In genomic region chr10:24556746-24557742, GRCh38 we compare ENCODE assay signal across 8 cellular contexts.
DNase-seq lines count a peak whose midpoint lies in the region; ATAC-seq, FAIRE-seq and TF ChIP-seq lines count a peak whose summit lies in the region.

No MANE protein-coding gene starts in this region.

- no peaks in the 10 kb centered on the region for H3K36me3 ChIP-seq in Panc1 (ENCODE audit: control insufficient read depth, insufficient read depth, low read length)
- H3K36me3 ChIP-seq in H1 (ENCODE audit: control insufficient read depth in 2 of 4, insufficient read depth in 4 of 4, low read length in 3 of 4), result no peaks in the 10 kb centered on the region; a peak in 1 of 8 replicates
- no peaks in the 10 kb centered on the region for H3K36me3 ChIP-seq in mesendoderm (ENCODE audit: control insufficient read depth, insufficient read depth, low read length)

- no TSS peak for BruUV-seq in Panc1 (replicated peaks; lab: Mats Ljungman, UMichigan)

- TF ChIP-seq POLR2A in H1 (IDR thresholded peaks at IDR 0.05; ENCODE audit: control extremely low read depth in 1 of 2, low read depth in 2 of 2, low read length in 2 of 2), result no peak

- H3K9me3 ChIP-seq in Panc1 (ENCODE audit: control insufficient read depth, insufficient read depth, low read depth, low read length) (no peaks in the 10 kb centered on the region), H1 (ENCODE audit: insufficient read depth in 2 of 2, low read depth in 1 of 2, low read length in 1 of 2) (peaks cover 10 to 17% of the 10 kb centered on the region in 2 experiments; a peak in 3 of 4 replicates)

- CTCF ChIA-PET in GM10248 (lab: Yijun Ruan, JAX), result interaction anchor here (0.6 to 2.8 kb wide), 25 partner anchors 8 to 1401 kb away, joined by 3 to 24 read pairs (median 3); no protein-coding TSS in a partner anchor
- CTCF ChIA-PET in Panc1 (lab: Charles Lee), result interaction anchor here (0.6 kb wide), 1 partner anchor 37 kb away, joined by 5 read pairs; no protein-coding TSS in a partner anchor
- CTCF ChIA-PET in H1 (lab: Charles Lee; ENCODE audit: partially characterized antibody), result interaction anchor here (0.6 to 5.4 kb wide), 18 partner anchors 9 to 1263 kb away, joined by 3 to 28 read pairs (median 4); no protein-coding TSS in a partner anchor

- peak; percentile 94 for FAIRE-seq in H1 (lab: Jason Lieb, UNC)

- H3K4ac ChIP-seq in H1 (replicated peaks; ENCODE audit: insufficient read length, low read depth, low read length), result no peak overlapping the region
- no peak overlapping the region for H3K4ac ChIP-seq in mesendoderm (ENCODE audit: low read depth, low read length)

- no peak for TF ChIP-seq EP300 in H1 (IDR thresholded peaks at IDR 0.05; ENCODE audit: borderline replicate concordance in 1 of 2, low read depth in 2 of 2, low read length in 2 of 2)

- ATAC-seq in HG03175 (IDR thresholded peaks at IDR 0.05; ENCODE audit: unreplicated experiment), result peak; percentile 65
- peak; percentile 89 for ATAC-seq in Panc1
- ATAC-seq in HG03097 (IDR thresholded peaks at IDR 0.05; ENCODE audit: low FRiP score, unreplicated experiment), result no peak

- no peaks in the 10 kb centered on the region for H3K27me3 ChIP-seq in Panc1 (ENCODE audit: control insufficient read depth, insufficient read depth, low read length)
- H3K27me3 ChIP-seq in H1 (replicated peaks in 1 of 4; ENCODE audit: control insufficient read depth in 3 of 4, extremely low read depth in 1 of 4, insufficient read depth in 3 of 4, low read length in 3 of 4), result no peaks in the 10 kb centered on the region
- H3K27me3 ChIP-seq in mesendoderm (ENCODE audit: insufficient read depth, low read length, poor library complexity), result no peaks in the 10 kb centered on the region

- H2BK12ac ChIP-seq in H1 (ENCODE audit: low read depth, low read length), result 0 out of 2 replicates have a peak overlapping the region, but pooled peaks have one; percentile 50

- no peak overlapping the region for H2BK5ac ChIP-seq in H1 (ENCODE audit: low read depth, low read length)
- no peak overlapping the region for H2BK5ac ChIP-seq in mesendoderm (ENCODE audit: low read length)

- no peak overlapping the region for H2BK120ac ChIP-seq in H1 (replicated peaks; ENCODE audit: low read depth, low read length)
- no peak overlapping the region for H2BK120ac ChIP-seq in mesendoderm (ENCODE audit: low read depth, low read length)

- H4K8ac ChIP-seq in H1 (ENCODE audit: extremely low read depth, insufficient read depth, low read length) (peak overlapping the region; percentile 79; the same call in 1 of the 2 replicates), mesendoderm (ENCODE audit: low read depth, low read length) (no peak overlapping the region)

- H3K4me2 ChIP-seq in H1 (ENCODE audit: insufficient read depth in 1 of 2, low read depth in 2 of 2, low read length in 2 of 2) (no peak overlapping the region), mesendoderm (ENCODE audit: low read length) (no peak overlapping the region)

- H2AK5ac ChIP-seq in H1 (ENCODE audit: low read depth, low read length) (no peak overlapping the region), mesendoderm (ENCODE audit: low read length) (no peak overlapping the region)

- H2AFZ ChIP-seq in H1 (ENCODE audit: low read length), result 0 out of 2 replicates have a peak overlapping the region, but pooled peaks have one; percentile 22

- H2BK20ac ChIP-seq in H1 (ENCODE audit: low read length), result no peak overlapping the region

- in situ Hi-C loops in Panc1 (cut with HindIII; ENCODE audit: low pct_unique_long_range_greater_than_20kb, low sequenced_read_pairs), result no loop called here

- DNase-seq in AG09319 (ENCODE audit: extremely low read depth, low read depth) (peak; percentile 47), GM10248 (ENCODE audit: extremely low spot score) (peak; percentile 68), Panc1 (ENCODE audit: low read depth, low spot score) (peak; percentile 42), H1 (ENCODE audit: low read depth in 1 of 2, low spot score in 2 of 2) (no peak), mesendoderm (peak; percentile 74)
- no peak for DNase-seq in stimulated activated CD4-positive, alpha-beta T cell treated with anti-CD3 and anti-CD28 coated beads, Interleukin-1b, Interleukin-23, amount 100 ng/mL, for 48 hours

- H3K9ac ChIP-seq in H1 (replicated peaks in 1 of 4; ENCODE audit: extremely low read depth in 1 of 4, low read depth in 3 of 4, low read length in 3 of 4), result no peak overlapping the region
- H3K9ac ChIP-seq in mesendoderm (ENCODE audit: low read length), result no peak overlapping the region

- no peak overlapping the region for H3K56ac ChIP-seq in H1 (replicated peaks; ENCODE audit: insufficient read length, low read depth, low read length)
- no peak overlapping the region for H3K56ac ChIP-seq in mesendoderm (ENCODE audit: low read length)

- H3K14ac ChIP-seq in H1 (ENCODE audit: insufficient read length), result no peak overlapping the region

- H4K20me1 ChIP-seq in H1 (replicated peaks in 1 of 2; ENCODE audit: control insufficient read depth in 1 of 2, insufficient read depth in 2 of 2, low read length in 2 of 2), result no peaks in the 10 kb centered on the region

- no peaks in the 10 kb centered on the region for H3K79me2 ChIP-seq in H1 (ENCODE audit: control insufficient read depth in 1 of 2, insufficient read depth in 2 of 2, low read length in 2 of 2)
- no peaks in the 10 kb centered on the region for H3K79me2 ChIP-seq in mesendoderm (ENCODE audit: control insufficient read depth, insufficient read depth, low read length)

- H3K23me2 ChIP-seq in H1 (ENCODE audit: low read depth, low read length), result 0 out of 2 replicates have a peak, but pooled peaks cover 2% of the 10 kb centered on the region

- no peak overlapping the region for H3K23ac ChIP-seq in H1 (ENCODE audit: insufficient read length)
- H3K23ac ChIP-seq in mesendoderm (ENCODE audit: low read length), result no peak overlapping the region

- H3K79me1 ChIP-seq in H1 (ENCODE audit: low read depth, low read length), result no peaks in the 10 kb centered on the region
- H3K79me1 ChIP-seq in mesendoderm (ENCODE audit: low read length), result no peaks in the 10 kb centered on the region

- H3K4me3 ChIP-seq in Panc1 (ENCODE audit: low read depth in 2 of 2, low read length in 2 of 2) (no peak overlapping the region), H1 (ENCODE audit: extremely low read depth in 1 of 4, insufficient read depth in 2 of 4, low read depth in 3 of 4, low read length in 4 of 4) (no peak overlapping the region), mesendoderm (ENCODE audit: low read length) (no peak overlapping the region)

- H2BK15ac ChIP-seq in H1 (ENCODE audit: low read length) (no peak overlapping the region), mesendoderm (replicated peaks; ENCODE audit: low read depth) (no peak overlapping the region)

- TF ChIP-seq CTCF in AG09319 (IDR thresholded peaks at IDR 0.05; ENCODE audit: low read depth, low read length), result peak; percentile 77
- peak; percentile 73 for TF ChIP-seq CTCF in GM10248 (IDR thresholded peaks at IDR 0.05; ENCODE audit: control extremely low read depth, extremely low read depth, low read depth, missing control alignments)
- peak; percentile 75 for TF ChIP-seq CTCF in Panc1 (IDR thresholded peaks at IDR 0.05)
- peak in 2 of 3 experiments; percentile 65 to 73; a peak in 3 of 4 replicates for TF ChIP-seq CTCF in H1 (IDR thresholded peaks at IDR 0.05; ENCODE audit: control extremely low read depth in 1 of 3, insufficient read depth in 1 of 3, low read depth in 1 of 3, low read length in 3 of 3)

- WGBS in H1 (ENCODE audit: extremely low coverage in 1 of 2, insufficient coverage in 1 of 2, insufficient read length in 1 of 2, insufficient replicate concordance in 2 of 2, low coverage in 1 of 2, low lambda C conversion rate in 2 of 2, missing lambda C conversion rate in 1 of 2), 2 experiments, result 79% methylated on average over 24 of the region's 24 CpGs; no CpG with 5 or more reads in 1 of the 2 experiments
- no CpG with 5 or more reads among the region's 24 CpGs for WGBS in mesendoderm (ENCODE audit: extremely low coverage, insufficient coverage, low lambda C conversion rate)

- H3K4me1 ChIP-seq in Panc1 (ENCODE audit: control insufficient read depth, insufficient read depth, low read length) (no peaks in the 10 kb centered on the region), H1 (replicated peaks in 1 of 4; ENCODE audit: control insufficient read depth in 3 of 4, insufficient read depth in 4 of 4, low read length in 3 of 4) (peaks cover 0 to 3% (median under 1%) of the 10 kb centered on the region in 4 experiments; a peak in 5 of 7 replicates), mesendoderm (ENCODE audit: control insufficient read depth, low read depth, low read length) (no peaks in the 10 kb centered on the region)

- POLR2A ChIA-PET in GM10248 (lab: Yijun Ruan, JAX), result no interaction called here
- POLR2A ChIA-PET in Panc1 (lab: Charles Lee), result no interaction called here
- POLR2A ChIA-PET in H1 (lab: Charles Lee; ENCODE audit: partially characterized antibody), result no interaction called here

- H4K91ac ChIP-seq in H1 (replicated peaks; ENCODE audit: insufficient read length, low read length), result no peak overlapping the region

- H3K27ac ChIP-seq in Panc1 (ENCODE audit: low read length) (no peak overlapping the region), H1 (ENCODE audit: low read depth, low read length) (no peak overlapping the region), mesendoderm (ENCODE audit: low read depth, low read length) (no peak overlapping the region)

- peak; percentile 86 to 89 for TF ChIP-seq RAD21 in H1 (IDR thresholded peaks at IDR 0.05 in 1 of 2, conservative IDR thresholded peaks at IDR 0.05 in 1 of 2; ENCODE audit: low read depth in 2 of 2, low read length in 2 of 2)

- H3K18ac ChIP-seq in H1 (ENCODE audit: extremely low read depth, low read length) (no peak overlapping the region), mesendoderm (ENCODE audit: low read length) (no peak overlapping the region)

- H4K5ac ChIP-seq in H1 (ENCODE audit: insufficient read length, low read depth, low read length) (no peak overlapping the region), mesendoderm (ENCODE audit: low read length) (no peak overlapping the region)

- intact Hi-C loops in Panc1 (cut with micrococcal nuclease; ENCODE audit: unreplicated experiment), result no loop called here

TF ChIP-seq in H1, 55 proteins besides CTCF, POLR2A, EP300 and RAD21 (continues in another document):
- TF ChIP-seq KDM4A (IDR thresholded peaks at IDR 0.05; ENCODE audit: low read depth, low read length, severe bottlenecking) (no peak), CBX5 (IDR thresholded peaks at IDR 0.05; ENCODE audit: low read depth, low read length) (no peak), CEBPB (IDR thresholded peaks at IDR 0.05; ENCODE audit: low read depth, low read length) (no peak), CHD2 (IDR thresholded peaks at IDR 0.05; ENCODE audit: low read length) (no peak), CREB1 (IDR thresholded peaks at IDR 0.05) (no peak), BCL11A (IDR thresholded peaks at IDR 0.05; ENCODE audit: low read depth in 2 of 2, low read length in 2 of 2) (no peak), CTBP2 (IDR thresholded peaks at IDR 0.05; ENCODE audit: borderline replicate concordance, insufficient read depth, insufficient read length, low read length) (no peak), CBX8 (IDR thresholded peaks at IDR 0.05; ENCODE audit: borderline replicate concordance, low read depth, low read length) (no peak), RXRA (IDR thresholded peaks at IDR 0.05; ENCODE audit: insufficient read depth, low read depth, low read length) (no peak), HDAC6 (IDR thresholded peaks at IDR 0.05; ENCODE audit: low read depth, low read length) (no peak)

Comparison
In these comparisons a context has a peak if more than half of its experiments do, and no peak if none do; other contexts are left out.
1. DNase-seq: peak in AG09319 (single experiment), GM10248 (single experiment), Panc1 (single experiment) and mesendoderm (single experiment); none in H1 (0 of 2) and stimulated activated CD4-positive, alpha-beta T cell treated with anti-CD3 and anti-CD28 coated beads, Interleukin-1b, Interleukin-23, amount 100 ng/mL, for 48 hours (single experiment).
2. Peak in every context shown above with its lines, with median percentiles within 50 percentile points of each other: CTCF ChIP-seq.